7 cellular contexts compared by ENCODE assay signal in genomic region chr7:155556725-155557124, GRCh38. TPM values are rescaled to one million over a fixed set of nuclear protein-coding genes. Genes with fewer than 3 reads are reported as not detected.
"Had no signal": no experiment of that assay in that cellular context is flagged by ENCODE, and none has a peak within 500 bp of the region (broad histone marks: within the 10 kb centered on the region; RNA-seq: fewer than 3 reads in every experiment).

No MANE protein-coding gene starts in this region.

- ATAC-seq: K562 had no signal

- H2AFZ ChIP-seq: GM23248 had no signal

- H3K27ac ChIP-seq: GM23248 had no signal

- H3K27ac Mint-ChIP-seq: H9 had no signal

- H3K4me1 Mint-ChIP-seq: H9 had no signal

- H3K4me3 Mint-ChIP-seq: H9 had no signal

- DNase-seq: GM23248, H9, HCEC 1CT, IMR-90 had no signal

- H3K4me3 ChIP-seq: GM23248, K562 had no signal

RNA-seq across cellular contexts. Expression of gene CNPY1, which starts 10.4 kb away (rescaled TPM):
- total RNA-seq: GM23248, H1, H9, HT-29, IMR-90, K562 had no signal
- polyA plus RNA-seq: GM23248, H1, IMR-90, K562 had no signal
